ENCODE assay signal across 15 cellular contexts in the genomic region with DNA sequence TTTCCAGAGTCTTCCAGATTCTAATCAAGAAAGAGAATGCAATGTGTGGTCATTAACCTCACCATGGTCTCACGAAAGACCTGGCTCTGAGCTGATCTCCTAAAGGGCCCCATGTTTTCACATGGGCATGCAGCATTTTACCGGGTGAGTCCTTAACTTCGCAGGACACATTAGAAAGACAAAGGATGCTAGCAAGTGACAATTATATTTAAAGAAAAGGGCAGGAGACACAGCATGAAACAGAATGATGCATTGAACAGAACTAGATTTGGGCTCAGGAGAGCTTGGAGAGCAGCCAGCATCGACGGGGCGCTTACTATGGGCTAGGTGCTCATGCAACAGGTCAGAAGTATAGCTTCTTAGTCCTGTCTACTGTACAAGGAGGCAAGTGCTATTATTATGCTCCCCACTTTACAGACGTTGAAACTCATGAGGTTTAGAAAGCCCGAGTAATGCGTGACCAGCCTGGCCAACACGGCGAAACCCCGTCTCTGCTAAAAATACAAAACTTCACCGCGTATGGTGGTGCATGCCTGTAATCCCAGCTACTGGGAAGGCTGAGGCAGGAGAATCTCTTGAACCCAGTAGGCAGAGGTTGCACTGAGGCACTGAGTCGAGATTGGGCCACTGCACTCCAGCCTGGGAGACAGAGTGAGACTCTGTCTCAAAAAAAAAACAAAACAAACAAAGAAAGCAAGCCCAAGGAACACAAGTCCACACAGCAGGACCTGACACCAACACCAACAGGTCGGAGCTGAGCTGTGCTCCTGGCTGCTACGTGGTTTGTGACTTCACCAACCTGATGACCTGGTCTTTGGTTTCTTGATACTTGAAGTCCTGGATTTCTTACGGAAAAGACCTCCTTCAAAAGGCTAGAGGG. TPM values are rescaled to one million over a fixed set of nuclear protein-coding genes. Genes with fewer than 3 reads are reported as not detected.
DNase-seq lines count a peak whose midpoint lies in the region; ATAC-seq and TF ChIP-seq lines count a peak whose summit lies in the region.
"Had no signal": no experiment of that assay in that cellular context is flagged by ENCODE, and none has a peak within 500 bp of the region (broad histone marks: within the 10 kb centered on the region; RNA-seq: fewer than 3 reads in every experiment).

No MANE protein-coding gene starts in this region.

- H3K36me3 ChIP-seq in right lobe of liver (no peaks in the 10 kb centered on the region), transverse colon (no peaks in the 10 kb centered on the region)
- H3K36me3 ChIP-seq: adrenal gland had no signal

- CTCF ChIA-PET in activated CD8-positive, alpha-beta T cell treated with anti-CD3 and anti-CD28 coated beads, Interleukin-2, amount 10 ng/mL, durations not matched to agents 7 days and 5 days (lab: Charles Lee): interaction anchor here (1.1 to 1.9 kb wide), 5 partner anchors 7 to 95 kb away, joined by 3 to 6 read pairs (median 5); no protein-coding TSS in a partner anchor

- no peak overlapping the region for H3K4me3 ChIP-seq in right lobe of liver
- H3K4me3 ChIP-seq in transverse colon: no peak overlapping the region
- H3K4me3 ChIP-seq: adrenal gland, dorsolateral prefrontal cortex had no signal

- peak; percentile 18 for DNase-seq in activated T-cell treated with anti-CD3 and anti-CD28 coated beads, Interleukin-2, amount 50 U/mL, for 24 hours
- no peak for DNase-seq in activated T-cell treated with anti-CD3 and anti-CD28 coated beads, Interleukin-2, amount 50 U/mL, for 4 hours
- DNase-seq in activated CD8-positive, alpha-beta T cell treated with anti-CD3 and anti-CD28 coated beads, Interleukin-2, amount 10 ng/mL, durations not matched to agents 7 days and 5 days: no peak
- DNase-seq in right lobe of liver (peak in 1 of 3 donors; percentile 50), transverse colon (no peak), NCI-H1105 (lab: John Stamatoyannopoulos, UW) (no peak)
- DNase-seq in central memory CD4-positive, alpha-beta T cell: no peak
- DNase-seq: activated CD4-positive, CD25-positive, alpha-beta regulatory T cell treated with anti-CD3 and anti-CD28 coated beads, Interleukin-2, amount 50 U/mL, for 72 hours; DMS153; naive B cell; NCI-H2171 treated with DMSO at 0.1 percent for 48 hours; trophoblast cell had no signal

- H3K27me3 ChIP-seq in right lobe of liver (no peaks in the 10 kb centered on the region), transverse colon (no peaks in the 10 kb centered on the region)
- H3K27me3 ChIP-seq: adrenal gland, dorsolateral prefrontal cortex had no signal

- no peaks in the 10 kb centered on the region for H3K9me3 Mint-ChIP-seq in activated T-cell treated with anti-CD3 and anti-CD28 coated beads, Interleukin-2, amount 50 U/mL, for 24 hours
- H3K9me3 Mint-ChIP-seq in activated T-cell treated with anti-CD3 and anti-CD28 coated beads, Interleukin-2, amount 50 U/mL, for 4 hours: no peaks in the 10 kb centered on the region
- no peaks in the 10 kb centered on the region for H3K9me3 Mint-ChIP-seq in activated CD8-positive, alpha-beta T cell treated with anti-CD3 and anti-CD28 coated beads, Interleukin-2, amount 10 ng/mL, durations not matched to agents 7 days and 5 days (ENCODE audit: insufficient read depth)

- peak overlapping the region; percentile 61 for H3K27ac Mint-ChIP-seq in activated T-cell treated with anti-CD3 and anti-CD28 coated beads, Interleukin-2, amount 50 U/mL, for 24 hours
- H3K27ac Mint-ChIP-seq in activated CD8-positive, alpha-beta T cell treated with anti-CD3 and anti-CD28 coated beads, Interleukin-2, amount 10 ng/mL, durations not matched to agents 7 days and 5 days: peak overlapping the region; percentile 80

- H3K4me3 Mint-ChIP-seq in activated T-cell treated with anti-CD3 and anti-CD28 coated beads, Interleukin-2, amount 50 U/mL, for 24 hours: no peak overlapping the region
- H3K4me3 Mint-ChIP-seq in activated T-cell treated with anti-CD3 and anti-CD28 coated beads, Interleukin-2, amount 50 U/mL, for 4 hours: no peak overlapping the region
- H3K4me3 Mint-ChIP-seq in activated CD8-positive, alpha-beta T cell treated with anti-CD3 and anti-CD28 coated beads, Interleukin-2, amount 10 ng/mL, durations not matched to agents 7 days and 5 days: no peak overlapping the region
- H3K4me3 Mint-ChIP-seq: naive B cell had no signal

- TF ChIP-seq CTCF in right lobe of liver (IDR thresholded peaks at IDR 0.05) (no peak), transverse colon (IDR thresholded peaks at IDR 0.05) (no peak)

- TF ChIP-seq EP300 in transverse colon (IDR thresholded peaks at IDR 0.05; ENCODE audit: low read depth): no peak

- 79% methylated on average over 14 of the region's 18 CpGs for WGBS in right lobe of liver (ENCODE audit: insufficient coverage, low coverage, low lambda C conversion rate, missing lambda C conversion rate)
- WGBS in transverse colon (ENCODE audit: low coverage in 1 of 2), 2 donors: 93 to 95% methylated on average over 17 to 18 of the region's 18 CpGs

- H3K27ac ChIP-seq in right lobe of liver (peak overlapping the region; percentile 90 to 98 (median 97)), transverse colon (peak overlapping the region; percentile 83 to 92 (median 89))

- no peak for ATAC-seq in activated T-cell treated with anti-CD3 and anti-CD28 coated beads, Interleukin-2, amount 50 U/mL, for 4 hours
- no peak for ATAC-seq in activated CD8-positive, alpha-beta T cell treated with anti-CD3 and anti-CD28 coated beads, Interleukin-2, amount 10 ng/mL, durations not matched to agents 7 days and 5 days
- ATAC-seq in right lobe of liver: no peak
- no peak for ATAC-seq in GM18505 (IDR thresholded peaks at IDR 0.05; ENCODE audit: unreplicated experiment)

- H3K9me3 ChIP-seq in right lobe of liver (no peaks in the 10 kb centered on the region), transverse colon (no peaks in the 10 kb centered on the region)
- H3K9me3 ChIP-seq: adrenal gland had no signal

- TF ChIP-seq POLR2A in right lobe of liver (IDR thresholded peaks at IDR 0.05) (no peak), transverse colon (IDR thresholded peaks at IDR 0.05) (no peak), GM18505 (IDR thresholded peaks at IDR 0.05; ENCODE audit: borderline replicate concordance, extremely low read depth, insufficient read depth, insufficient read length) (no peak)

- H3K27me3 Mint-ChIP-seq in activated T-cell treated with anti-CD3 and anti-CD28 coated beads, Interleukin-2, amount 50 U/mL, for 24 hours: no peaks in the 10 kb centered on the region
- no peaks in the 10 kb centered on the region for H3K27me3 Mint-ChIP-seq in activated T-cell treated with anti-CD3 and anti-CD28 coated beads, Interleukin-2, amount 50 U/mL, for 4 hours (ENCODE audit: low read depth)
- H3K27me3 Mint-ChIP-seq in activated CD8-positive, alpha-beta T cell treated with anti-CD3 and anti-CD28 coated beads, Interleukin-2, amount 10 ng/mL, durations not matched to agents 7 days and 5 days (ENCODE audit: low read depth): no peaks in the 10 kb centered on the region
- H3K27me3 Mint-ChIP-seq: naive B cell had no signal

- in situ Hi-C loops in transverse colon (cut with MboI; ENCODE audit: low pct_ligation_motif_present in 1 of 4, low pct_unique_long_range_greater_than_20kb in 1 of 4, low sequenced_read_pairs in 3 of 4): no loop called here

- H3K4me1 ChIP-seq in right lobe of liver (peaks cover 0 to 36% (median 19%) of the 10 kb centered on the region in 4 donors), transverse colon (peaks cover 19 to 37% (median 28%) of the 10 kb centered on the region in 4 donors)

- peaks cover 83% of the 10 kb centered on the region for H3K36me3 Mint-ChIP-seq in activated T-cell treated with anti-CD3 and anti-CD28 coated beads, Interleukin-2, amount 50 U/mL, for 24 hours (ENCODE audit: low read depth)
- H3K36me3 Mint-ChIP-seq in activated T-cell treated with anti-CD3 and anti-CD28 coated beads, Interleukin-2, amount 50 U/mL, for 4 hours (ENCODE audit: insufficient read depth): peaks cover 32% of the 10 kb centered on the region
- peaks cover 70% of the 10 kb centered on the region for H3K36me3 Mint-ChIP-seq in activated CD8-positive, alpha-beta T cell treated with anti-CD3 and anti-CD28 coated beads, Interleukin-2, amount 10 ng/mL, durations not matched to agents 7 days and 5 days (ENCODE audit: low read depth)

- peaks cover 86% of the 10 kb centered on the region for H3K4me1 Mint-ChIP-seq in activated T-cell treated with anti-CD3 and anti-CD28 coated beads, Interleukin-2, amount 50 U/mL, for 24 hours (ENCODE audit: low read depth)
- peaks cover 78% of the 10 kb centered on the region for H3K4me1 Mint-ChIP-seq in activated T-cell treated with anti-CD3 and anti-CD28 coated beads, Interleukin-2, amount 50 U/mL, for 4 hours (ENCODE audit: low read depth)
- H3K4me1 Mint-ChIP-seq in activated CD8-positive, alpha-beta T cell treated with anti-CD3 and anti-CD28 coated beads, Interleukin-2, amount 10 ng/mL, durations not matched to agents 7 days and 5 days (ENCODE audit: low read depth): peaks cover 86% of the 10 kb centered on the region

- POLR2A ChIA-PET in activated CD8-positive, alpha-beta T cell treated with anti-CD3 and anti-CD28 coated beads, Interleukin-2, amount 10 ng/mL, durations not matched to agents 7 days and 5 days (lab: Charles Lee): interaction anchor here (1.2 to 3.4 kb wide), 3 partner anchors 8 to 46 kb away, joined by 3 to 16 read pairs (median 15); a partner anchor contains a TSS

- intact Hi-C loops in right lobe of liver (cut with DNase I) (no loop called here), transverse colon (cut with DNase I; ENCODE audit: low total_unique reads) (loop anchor here (5.0 kb wide), 1 partner anchor 1134 kb away; no protein-coding TSS in a partner anchor)

RNA-seq across cellular contexts. Expression of a gene that starts 16.1 kb away (rescaled TPM):
- 10 to 100 TPM; 28.1 to 32.9 (median 32.3) TPM for total RNA-seq in activated T-cell treated with anti-CD3 and anti-CD28 coated beads, Interleukin-2, amount 50 U/mL, for 4 hours
- 10 to 100 TPM; 86.5 to 87.0 TPM for total RNA-seq in activated CD8-positive, alpha-beta T cell treated with anti-CD3 and anti-CD28 coated beads, Interleukin-2, amount 10 ng/mL, durations not matched to agents 7 days and 5 days
- total RNA-seq in right lobe of liver (10 to 100 TPM; 24.0 to 40.8 (median 27.6) TPM), transverse colon (10 to 100 TPM; 12.7 to 53.4 (median 41.0) TPM)
